Comparison of ENCODE assay signal across 16 cellular contexts in the genomic region with DNA sequence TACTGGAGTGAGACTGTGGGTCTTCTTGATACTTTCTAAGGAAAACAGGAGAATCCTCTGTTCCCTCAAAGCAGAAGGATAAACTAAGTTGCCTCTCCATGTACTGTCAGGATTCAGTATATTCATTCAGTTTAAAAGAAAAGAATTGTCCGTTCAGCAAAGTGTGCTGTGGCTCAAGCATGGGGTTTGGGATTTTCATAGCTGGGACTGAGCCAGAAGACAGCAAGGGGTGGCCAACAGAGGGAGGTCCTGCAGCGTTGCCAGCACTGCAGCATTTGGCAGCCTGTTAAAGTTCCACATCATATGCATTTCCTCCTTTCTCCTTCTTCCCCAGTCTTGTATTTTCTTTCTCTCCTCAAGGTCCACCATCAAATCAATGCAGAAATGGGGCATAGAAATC.
A peak's percentile ranks its signal among the peaks of the same experiment; 100 is the strongest.
DNase-seq lines count a peak whose midpoint lies in the region; ATAC-seq, FAIRE-seq and TF ChIP-seq lines count a peak whose summit lies in the region.
"Had no signal": no experiment of that assay in that cellular context is flagged by ENCODE, and none has a peak within 500 bp of the region (broad histone marks: within the 10 kb centered on the region; RNA-seq: fewer than 3 reads in every experiment).

No MANE protein-coding gene starts in this region.

- no peaks in the 10 kb centered on the region for H3K79me1 ChIP-seq in H1 (ENCODE audit: low read depth, low read length)

- H2BK120ac ChIP-seq in H1 (replicated peaks; ENCODE audit: low read depth, low read length): no peak overlapping the region

- intact Hi-C loops in right cardiac atrium (cut with DNase I) (no loop called here), breast epithelium (cut with DNase I; ENCODE audit: low total_unique reads) (no loop called here)

- H3K27me3 ChIP-seq in H1 (replicated peaks in 1 of 4; ENCODE audit: control insufficient read depth in 3 of 4, extremely low read depth in 1 of 4, insufficient read depth in 3 of 4, low read length in 3 of 4): no peaks in the 10 kb centered on the region
- H3K27me3 ChIP-seq in right cardiac atrium (ENCODE audit: control insufficient read depth, insufficient read depth): no peaks in the 10 kb centered on the region
- H3K27me3 ChIP-seq in breast epithelium: no peaks in the 10 kb centered on the region
- H3K27me3 ChIP-seq: BE2C had no signal

- no peaks in the 10 kb centered on the region for H3K79me2 ChIP-seq in H1 (ENCODE audit: control insufficient read depth in 1 of 2, insufficient read depth in 2 of 2, low read length in 2 of 2)
- H3K79me2 ChIP-seq: parathyroid adenoma had no signal

- TF ChIP-seq CTCF in AG04449 (IDR thresholded peaks at IDR 0.05; ENCODE audit: insufficient read depth, low read length, missing control alignments): peak; percentile 51
- peak in 1 of 3 experiments; percentile 21; a peak in 1 of 4 replicates for TF ChIP-seq CTCF in H1 (IDR thresholded peaks at IDR 0.05; ENCODE audit: control extremely low read depth in 1 of 3, insufficient read depth in 1 of 3, low read depth in 1 of 3, low read length in 3 of 3)
- no peak for TF ChIP-seq CTCF in breast epithelium (IDR thresholded peaks at IDR 0.05)

- H2BK20ac ChIP-seq in H1 (ENCODE audit: low read length): no peak overlapping the region

- no peak overlapping the region for H4K8ac ChIP-seq in H1 (ENCODE audit: extremely low read depth, insufficient read depth, low read length)

- H3K9ac ChIP-seq in H1 (replicated peaks in 1 of 4; ENCODE audit: extremely low read depth in 1 of 4, low read depth in 3 of 4, low read length in 3 of 4): no peak overlapping the region
- H3K9ac ChIP-seq: parathyroid adenoma had no signal

- H3K56ac ChIP-seq in H1 (replicated peaks; ENCODE audit: insufficient read length, low read depth, low read length): no peak overlapping the region

- H4K20me1 ChIP-seq in H1 (replicated peaks in 1 of 2; ENCODE audit: control insufficient read depth in 1 of 2, insufficient read depth in 2 of 2, low read length in 2 of 2): no peaks in the 10 kb centered on the region

- H3K4me2 ChIP-seq in H1 (ENCODE audit: insufficient read depth in 1 of 2, low read depth in 2 of 2, low read length in 2 of 2): no peak overlapping the region

- no peak overlapping the region for H3K14ac ChIP-seq in H1 (ENCODE audit: insufficient read length)

- no peak for TF ChIP-seq EP300 in Ishikawa (IDR thresholded peaks at IDR 0.05; ENCODE audit: borderline replicate concordance)
- TF ChIP-seq EP300 in H1 (IDR thresholded peaks at IDR 0.05; ENCODE audit: borderline replicate concordance in 1 of 2, low read depth in 2 of 2, low read length in 2 of 2): no peak

- no peak overlapping the region for H3K18ac ChIP-seq in H1 (ENCODE audit: extremely low read depth, low read length)

- no peak overlapping the region for H2AFZ ChIP-seq in H1 (ENCODE audit: low read length)
- H2AFZ ChIP-seq: parathyroid adenoma had no signal

- peak; percentile 49 to 74 for ATAC-seq in right cardiac atrium
- ATAC-seq: activated T-cell treated with anti-CD3 and anti-CD28 coated beads, Interleukin-2, amount 50 U/mL, for 72 hours had no signal

- no peak for FAIRE-seq in H1 (lab: Jason Lieb, UNC)

- TF ChIP-seq POLR2A in H1 (IDR thresholded peaks at IDR 0.05; ENCODE audit: control extremely low read depth in 1 of 2, low read depth in 2 of 2, low read length in 2 of 2): no peak
- no peak for TF ChIP-seq POLR2A in breast epithelium (IDR thresholded peaks at IDR 0.05)

- H3K36me3 ChIP-seq in H1 (ENCODE audit: control insufficient read depth in 2 of 4, insufficient read depth in 4 of 4, low read length in 3 of 4) (no peaks in the 10 kb centered on the region; a peak in 1 of 8 replicates), breast epithelium (no peaks in the 10 kb centered on the region)

- no peaks in the 10 kb centered on the region for H3K23me2 ChIP-seq in H1 (ENCODE audit: low read depth, low read length)

- H2BK5ac ChIP-seq in H1 (ENCODE audit: low read depth, low read length): no peak overlapping the region

- DNase-seq in AG04449 (ENCODE audit: low read depth, low spot score): no peak
- DNase-seq in H1 (ENCODE audit: low read depth in 1 of 2, low spot score in 2 of 2): no peak
- DNase-seq in right cardiac atrium: peak; percentile 24 to 68 (median 62)
- no peak for DNase-seq in NK-92 treated with Interleukin-12 subunit alpha and Interleukin-12 subunit beta, amount 100 ng/mL, for 24 hours (lab: John Stamatoyannopoulos, UW)
- DNase-seq in stimulated activated naive CD4-positive, alpha-beta T cell (lab: John Stamatoyannopoulos, UW): no peak
- DNase-seq in breast epithelium (ENCODE audit: low spot score in 2 of 2): no peak
- no peak for DNase-seq in activated naive CD4-positive, alpha-beta T cell (lab: John Stamatoyannopoulos, UW)
- DNase-seq: activated T-cell treated with anti-CD3 and anti-CD28 coated beads, Interleukin-2, amount 50 U/mL, for 72 hours; BE2C; DND-41; KBM-7; NCI-H1436; NCI-H524 had no signal

- H3K9me3 ChIP-seq in H1 (ENCODE audit: insufficient read depth in 2 of 2, low read depth in 1 of 2, low read length in 1 of 2) (no peaks in the 10 kb centered on the region), right cardiac atrium (ENCODE audit: control insufficient read depth, low read length) (no peaks in the 10 kb centered on the region), breast epithelium (no peaks in the 10 kb centered on the region)
- H3K9me3 ChIP-seq: BE2C had no signal

- H3K23ac ChIP-seq in H1 (ENCODE audit: insufficient read length): no peak overlapping the region

- POLR2A ChIA-PET in AG04449 (lab: Yijun Ruan, JAX) (interaction anchor here (0.6 kb wide), 1 partner anchor 9 kb away, joined by 3 read pairs; no protein-coding TSS in a partner anchor), H1 (lab: Charles Lee; ENCODE audit: partially characterized antibody) (interaction anchor here (1.0 to 2.0 kb wide), 3 partner anchors 8 to 176 kb away, joined by 3 to 5 read pairs (median 4); no protein-coding TSS in a partner anchor)

- no peak overlapping the region for H3K27ac ChIP-seq in H1 (ENCODE audit: low read depth, low read length)
- H3K27ac ChIP-seq in right cardiac atrium (ENCODE audit: low read length): no peak overlapping the region
- H3K27ac ChIP-seq in breast epithelium: no peak overlapping the region
- H3K27ac ChIP-seq: parathyroid adenoma, RWPE1 had no signal

- H3K4me3 ChIP-seq in AG04449 (ENCODE audit: low read depth, low read length) (no peak overlapping the region), H1 (ENCODE audit: extremely low read depth in 1 of 4, insufficient read depth in 2 of 4, low read depth in 3 of 4, low read length in 4 of 4) (no peak overlapping the region), right cardiac atrium (ENCODE audit: low read length) (no peak overlapping the region), breast epithelium (no peak overlapping the region)

- no peak overlapping the region for H2BK12ac ChIP-seq in H1 (ENCODE audit: low read depth, low read length)

- H4K5ac ChIP-seq in H1 (ENCODE audit: insufficient read length, low read depth, low read length): no peak overlapping the region

- H2AK5ac ChIP-seq in H1 (ENCODE audit: low read depth, low read length): no peak overlapping the region

- no peak overlapping the region for H2BK15ac ChIP-seq in H1 (ENCODE audit: low read length)

- peak; percentile 41 for TF ChIP-seq RAD21 in Ishikawa (IDR thresholded peaks at IDR 0.05; ENCODE audit: low read depth)
- peak; percentile 6 to 27; a peak in 2 of 4 replicates for TF ChIP-seq RAD21 in H1 (IDR thresholded peaks at IDR 0.05 in 1 of 2, conservative IDR thresholded peaks at IDR 0.05 in 1 of 2; ENCODE audit: low read depth in 2 of 2, low read length in 2 of 2)

- no peak overlapping the region for H4K91ac ChIP-seq in H1 (replicated peaks; ENCODE audit: insufficient read length, low read length)

- no peak overlapping the region for H3K4ac ChIP-seq in H1 (replicated peaks; ENCODE audit: insufficient read length, low read depth, low read length)

- CTCF ChIA-PET in AG04449 (lab: Yijun Ruan, JAX) (interaction anchor here (1.0 to 3.0 kb wide), 5 partner anchors 9 to 76 kb away, joined by 3 to 10 read pairs (median 4); no protein-coding TSS in a partner anchor), H1 (lab: Charles Lee; ENCODE audit: partially characterized antibody) (interaction anchor here (1.0 to 1.5 kb wide), 5 partner anchors 26 to 177 kb away, joined by 3 to 4 read pairs (median 3); no protein-coding TSS in a partner anchor)

- H3K4me1 ChIP-seq in H1 (replicated peaks in 1 of 4; ENCODE audit: control insufficient read depth in 3 of 4, insufficient read depth in 4 of 4, low read length in 3 of 4) (peaks cover 2 to 14% (median 7%) of the 10 kb centered on the region in 4 experiments; a peak in 5 of 7 replicates), right cardiac atrium (ENCODE audit: control insufficient read depth, insufficient read depth, low read length) (peaks cover 6% of the 10 kb centered on the region), breast epithelium (no peaks in the 10 kb centered on the region)
- H3K4me1 ChIP-seq: BE2C, parathyroid adenoma had no signal

- 69% methylated on average over 2 of the region's 2 CpGs; no CpG with 5 or more reads in 1 of the 2 experiments for WGBS in H1 (ENCODE audit: extremely low coverage in 1 of 2, insufficient coverage in 1 of 2, insufficient read length in 1 of 2, insufficient replicate concordance in 2 of 2, low coverage in 1 of 2, low lambda C conversion rate in 2 of 2, missing lambda C conversion rate in 1 of 2), 2 experiments
- 7% methylated on average over 2 of the region's 2 CpGs for WGBS in right cardiac atrium

TF ChIP-seq in Ishikawa, 13 proteins besides CTCF, POLR2A, EP300 and RAD21:
- TF ChIP-seq NFIC (IDR thresholded peaks at IDR 0.05): peak; percentile 55; the same call in 1 of the 2 replicates
- no peak for TF ChIP-seq CEBPB (IDR thresholded peaks at IDR 0.05)

TF ChIP-seq in H1, 55 proteins besides CTCF, POLR2A, EP300 and RAD21 (continues in another document):
- no peak for TF ChIP-seq ZNF274 (IDR thresholded peaks at IDR 0.05; ENCODE audit: borderline replicate concordance, extremely low read depth, low read length)
- no peak for TF ChIP-seq SIN3A (conservative IDR thresholded peaks at IDR 0.05 in 1 of 2, IDR thresholded peaks at IDR 0.05 in 1 of 2; ENCODE audit: low read depth in 1 of 2, low read length in 2 of 2)
- no peak for TF ChIP-seq SP4 (IDR thresholded peaks at IDR 0.05; ENCODE audit: low read length)
- TF ChIP-seq KDM1A (IDR thresholded peaks at IDR 0.05; ENCODE audit: borderline replicate concordance, low read length): no peak
- TF ChIP-seq, protein P1, sequence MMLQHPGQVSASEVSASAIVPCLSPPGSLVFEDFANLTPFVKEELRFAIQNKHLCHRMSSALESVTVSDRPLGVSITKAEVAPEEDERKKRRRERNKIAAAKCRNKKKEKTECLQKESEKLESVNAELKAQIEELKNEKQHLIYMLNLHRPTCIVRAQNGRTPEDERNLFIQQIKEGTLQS (IDR thresholded peaks at IDR 0.05; ENCODE audit: insufficient read depth, low read depth, low read length): no peak
- TF ChIP-seq SP2 (IDR thresholded peaks at IDR 0.05; ENCODE audit: low read length): no peak
- no peak for TF ChIP-seq SIRT6 (IDR thresholded peaks at IDR 0.05; ENCODE audit: low read length)
- no peak for TF ChIP-seq PHF8 (conservative IDR thresholded peaks at IDR 0.05; ENCODE audit: low read depth, low read length)
- no peak for TF ChIP-seq BCL11A (IDR thresholded peaks at IDR 0.05; ENCODE audit: low read depth in 2 of 2, low read length in 2 of 2)
- no peak for TF ChIP-seq KDM4A (IDR thresholded peaks at IDR 0.05; ENCODE audit: low read depth, low read length, severe bottlenecking)

Comparison
In these comparisons a context has a peak if more than half of its experiments do, and no peak if none do; other contexts are left out.
1. DNase-seq: peak in right cardiac atrium (3 of 3); none in AG04449 (single experiment), H1 (0 of 2), NK-92 treated with Interleukin-12 subunit alpha and Interleukin-12 subunit beta, amount 100 ng/mL, for 24 hours (single experiment), stimulated activated naive CD4-positive, alpha-beta T cell (0 of 6), breast epithelium (0 of 2) and activated naive CD4-positive, alpha-beta T cell (0 of 4).